In the genomic region with DNA sequence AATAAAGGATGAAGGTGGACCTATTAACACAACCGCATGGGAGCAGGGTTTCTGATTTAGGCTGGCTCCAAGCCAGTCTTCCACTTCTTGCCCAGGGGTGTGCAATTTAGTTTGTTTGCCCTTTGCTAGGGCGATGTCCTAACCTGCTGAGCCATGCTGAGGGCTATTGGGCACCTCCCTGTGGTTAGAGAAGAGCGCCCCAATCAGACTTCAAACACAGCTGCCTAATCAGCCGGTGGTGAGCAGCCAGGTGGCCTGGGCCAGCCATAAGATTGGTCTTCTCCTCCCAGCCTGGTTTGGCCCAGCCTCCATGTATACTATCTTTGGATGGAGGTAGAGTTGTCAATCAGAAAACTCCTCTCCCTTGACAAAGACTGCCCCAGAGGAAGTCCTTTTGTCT, we compare ENCODE assay signal across 15 cellular contexts. TPM values are rescaled to one million over a fixed set of nuclear protein-coding genes. Genes with fewer than 3 reads are reported as not detected.
DNase-seq lines count a peak whose midpoint lies in the region; TF ChIP-seq lines count a peak whose summit lies in the region.
"Had no signal": no experiment of that assay in that cellular context is flagged by ENCODE, and none has a peak within 500 bp of the region (broad histone marks: within the 10 kb centered on the region; RNA-seq: fewer than 3 reads in every experiment).

No MANE protein-coding gene starts in this region.

- DNase-seq in DMS153 (lab: John Stamatoyannopoulos, UW) (peak; percentile 93), NAMALWA (ENCODE audit: low spot score) (peak; percentile 37), NCI-H345 treated with DMSO at 0.1 percent for 48 hours (lab: John Stamatoyannopoulos, UW; ENCODE audit: unreplicated experiment) (peak; percentile 69), epithelial cell of esophagus (ENCODE audit: low read depth) (peak; percentile 67), glutamatergic neuron (no peak), NCI-H526 treated with DMSO at 0.1 percent for 48 hours (lab: John Stamatoyannopoulos, UW) (no peak), UCSD-AML1 (lab: John Stamatoyannopoulos, UW; ENCODE audit: unreplicated experiment) (no peak)
- DNase-seq in activated naive CD4-positive, alpha-beta T cell treated with anti-CD3 and anti-CD28 coated beads, Interleukin-2, amount 10 ng/mL, durations not matched to agents 7 days and 5 days = no peak
- DNase-seq: activated CD4-positive, alpha-beta T cell treated with anti-CD3 and anti-CD28 coated beads, Interleukin-2, amount 50 U/mL, for 48 hours; H7; Kasumi-1; naive B cell; NCI-H526; T1000 had no signal

- CTCF ChIA-PET in activated naive CD4-positive, alpha-beta T cell treated with anti-CD3 and anti-CD28 coated beads, Interleukin-2, amount 10 ng/mL, durations not matched to agents 7 days and 5 days (lab: Charles Lee) = no interaction called here

- peaks cover 17% of the 10 kb centered on the region for H3K4me1 Mint-ChIP-seq in glutamatergic neuron (ENCODE audit: low read depth, unreplicated experiment)
- H3K4me1 Mint-ChIP-seq in activated naive CD4-positive, alpha-beta T cell treated with anti-CD3 and anti-CD28 coated beads, Interleukin-2, amount 10 ng/mL, durations not matched to agents 7 days and 5 days = no peaks in the 10 kb centered on the region

- H3K36me3 Mint-ChIP-seq in glutamatergic neuron (ENCODE audit: unreplicated experiment) = no peaks in the 10 kb centered on the region
- peaks cover 14% of the 10 kb centered on the region for H3K36me3 Mint-ChIP-seq in activated naive CD4-positive, alpha-beta T cell treated with anti-CD3 and anti-CD28 coated beads, Interleukin-2, amount 10 ng/mL, durations not matched to agents 7 days and 5 days

- no peak overlapping the region for H3K27ac Mint-ChIP-seq in glutamatergic neuron (ENCODE audit: unreplicated experiment)
- no peak overlapping the region for H3K27ac Mint-ChIP-seq in activated naive CD4-positive, alpha-beta T cell treated with anti-CD3 and anti-CD28 coated beads, Interleukin-2, amount 10 ng/mL, durations not matched to agents 7 days and 5 days
- H3K27ac Mint-ChIP-seq: activated T-helper 1 cell treated with anti-CD3 and anti-CD28 coated beads, Interleukin-12 subunit alpha, Interleukin-12 subunit beta, Interleukin-2, Interleukin-4 antibody, amounts not matched to agents 30 ng/mL and 10 ng/mL and 1 ng/mL, durations not matched to agents 14 hours and 24 hours and 36 hours had no signal

- peaks cover 6% of the 10 kb centered on the region for H3K9me3 Mint-ChIP-seq in glutamatergic neuron (ENCODE audit: unreplicated experiment)
- no peaks in the 10 kb centered on the region for H3K9me3 Mint-ChIP-seq in activated naive CD4-positive, alpha-beta T cell treated with anti-CD3 and anti-CD28 coated beads, Interleukin-2, amount 10 ng/mL, durations not matched to agents 7 days and 5 days
- H3K9me3 Mint-ChIP-seq: activated T-helper 1 cell treated with anti-CD3 and anti-CD28 coated beads, Interleukin-12 subunit alpha, Interleukin-12 subunit beta, Interleukin-2, Interleukin-4 antibody, amounts not matched to agents 30 ng/mL and 10 ng/mL and 1 ng/mL, durations not matched to agents 14 hours and 24 hours and 36 hours; naive B cell had no signal

- H3K27me3 Mint-ChIP-seq in glutamatergic neuron (ENCODE audit: unreplicated experiment) = peaks cover 5% of the 10 kb centered on the region
- H3K27me3 Mint-ChIP-seq in activated naive CD4-positive, alpha-beta T cell treated with anti-CD3 and anti-CD28 coated beads, Interleukin-2, amount 10 ng/mL, durations not matched to agents 7 days and 5 days = no peaks in the 10 kb centered on the region
- H3K27me3 Mint-ChIP-seq: naive B cell had no signal

- H3K4me3 Mint-ChIP-seq in glutamatergic neuron (ENCODE audit: unreplicated experiment) = no peak overlapping the region
- H3K4me3 Mint-ChIP-seq in activated naive CD4-positive, alpha-beta T cell treated with anti-CD3 and anti-CD28 coated beads, Interleukin-2, amount 10 ng/mL, durations not matched to agents 7 days and 5 days = no peak overlapping the region
- H3K4me3 Mint-ChIP-seq: activated T-helper 1 cell treated with anti-CD3 and anti-CD28 coated beads, Interleukin-12 subunit alpha, Interleukin-12 subunit beta, Interleukin-2, Interleukin-4 antibody, amounts not matched to agents 30 ng/mL and 10 ng/mL and 1 ng/mL, durations not matched to agents 14 hours and 24 hours and 36 hours had no signal

- TF ChIP-seq CTCF in epithelial cell of esophagus (IDR thresholded peaks at IDR 0.05; ENCODE audit: insufficient read depth, low read depth, low read length, missing control alignments) (no peak), glutamatergic neuron (IDR thresholded peaks at IDR 0.05; ENCODE audit: partially characterized antibody, unreplicated experiment) (no peak)

- no peak overlapping the region for H3K4me3 ChIP-seq in epithelial cell of esophagus (ENCODE audit: low read length)

RNA-seq across cellular contexts. Expression of gene TMEM94, which starts 15.7 kb away (rescaled TPM):
- total RNA-seq in glutamatergic neuron (ENCODE audit: unreplicated experiment) = 117 TPM

RNA-seq across cellular contexts. Expression of gene CASKIN2, which starts 43.2 kb away (rescaled TPM):
- 22.1 TPM for total RNA-seq in glutamatergic neuron (ENCODE audit: unreplicated experiment)

RNA-seq across cellular contexts. Expression of gene TSEN54, which starts 44.2 kb away (rescaled TPM):
- 26.6 TPM for total RNA-seq in glutamatergic neuron (ENCODE audit: unreplicated experiment)

RNA-seq across cellular contexts. Expression of gene LLGL2, which starts 53.4 kb away (rescaled TPM):
- 4.8 TPM for total RNA-seq in glutamatergic neuron (ENCODE audit: unreplicated experiment)

Comparison
In these comparisons a context has a peak if more than half of its experiments do, and no peak if none do; other contexts are left out.
1. DNase-seq: peak in DMS153 (single experiment), NAMALWA (single experiment), NCI-H345 treated with DMSO at 0.1 percent for 48 hours (single experiment) and epithelial cell of esophagus (single experiment); none in glutamatergic neuron (single experiment), NCI-H526 treated with DMSO at 0.1 percent for 48 hours (single experiment), activated naive CD4-positive, alpha-beta T cell treated with anti-CD3 and anti-CD28 coated beads, Interleukin-2, amount 10 ng/mL, durations not matched to agents 7 days and 5 days (single experiment) and UCSD-AML1 (single experiment).